ENCODE assay signal across 1 cellular context in the genomic region with DNA sequence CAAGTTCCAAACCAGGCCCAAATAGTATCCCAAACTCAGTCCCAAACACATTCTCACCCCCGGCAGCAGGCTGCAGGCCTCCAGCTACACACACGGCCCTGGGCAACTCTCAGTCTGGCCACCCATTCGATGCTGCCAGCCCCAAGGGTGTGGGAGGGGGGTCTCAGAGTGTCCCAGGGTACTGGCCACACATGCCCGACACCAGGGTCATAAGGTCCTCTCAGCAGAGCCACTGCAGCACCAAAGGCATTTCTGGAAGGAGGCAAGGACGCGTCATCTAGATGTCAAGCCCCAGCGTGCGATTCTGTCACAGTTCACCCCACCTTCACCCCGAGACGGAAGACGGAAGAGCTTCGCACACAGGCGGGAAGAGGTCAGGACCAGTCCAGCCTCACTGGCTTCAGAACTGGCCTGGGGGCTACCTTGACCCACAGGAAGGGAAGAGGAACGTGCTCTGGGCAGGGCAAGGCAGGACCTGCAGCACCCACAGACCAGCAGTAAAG.
TF ChIP-seq lines count a peak whose summit lies in the region.

No MANE protein-coding gene starts in this region.

TF ChIP-seq in WTC11, 78 proteins besides CTCF, POLR2A, EP300 and RAD21 (continued from another document):
- TF ChIP-seq, protein P1, sequence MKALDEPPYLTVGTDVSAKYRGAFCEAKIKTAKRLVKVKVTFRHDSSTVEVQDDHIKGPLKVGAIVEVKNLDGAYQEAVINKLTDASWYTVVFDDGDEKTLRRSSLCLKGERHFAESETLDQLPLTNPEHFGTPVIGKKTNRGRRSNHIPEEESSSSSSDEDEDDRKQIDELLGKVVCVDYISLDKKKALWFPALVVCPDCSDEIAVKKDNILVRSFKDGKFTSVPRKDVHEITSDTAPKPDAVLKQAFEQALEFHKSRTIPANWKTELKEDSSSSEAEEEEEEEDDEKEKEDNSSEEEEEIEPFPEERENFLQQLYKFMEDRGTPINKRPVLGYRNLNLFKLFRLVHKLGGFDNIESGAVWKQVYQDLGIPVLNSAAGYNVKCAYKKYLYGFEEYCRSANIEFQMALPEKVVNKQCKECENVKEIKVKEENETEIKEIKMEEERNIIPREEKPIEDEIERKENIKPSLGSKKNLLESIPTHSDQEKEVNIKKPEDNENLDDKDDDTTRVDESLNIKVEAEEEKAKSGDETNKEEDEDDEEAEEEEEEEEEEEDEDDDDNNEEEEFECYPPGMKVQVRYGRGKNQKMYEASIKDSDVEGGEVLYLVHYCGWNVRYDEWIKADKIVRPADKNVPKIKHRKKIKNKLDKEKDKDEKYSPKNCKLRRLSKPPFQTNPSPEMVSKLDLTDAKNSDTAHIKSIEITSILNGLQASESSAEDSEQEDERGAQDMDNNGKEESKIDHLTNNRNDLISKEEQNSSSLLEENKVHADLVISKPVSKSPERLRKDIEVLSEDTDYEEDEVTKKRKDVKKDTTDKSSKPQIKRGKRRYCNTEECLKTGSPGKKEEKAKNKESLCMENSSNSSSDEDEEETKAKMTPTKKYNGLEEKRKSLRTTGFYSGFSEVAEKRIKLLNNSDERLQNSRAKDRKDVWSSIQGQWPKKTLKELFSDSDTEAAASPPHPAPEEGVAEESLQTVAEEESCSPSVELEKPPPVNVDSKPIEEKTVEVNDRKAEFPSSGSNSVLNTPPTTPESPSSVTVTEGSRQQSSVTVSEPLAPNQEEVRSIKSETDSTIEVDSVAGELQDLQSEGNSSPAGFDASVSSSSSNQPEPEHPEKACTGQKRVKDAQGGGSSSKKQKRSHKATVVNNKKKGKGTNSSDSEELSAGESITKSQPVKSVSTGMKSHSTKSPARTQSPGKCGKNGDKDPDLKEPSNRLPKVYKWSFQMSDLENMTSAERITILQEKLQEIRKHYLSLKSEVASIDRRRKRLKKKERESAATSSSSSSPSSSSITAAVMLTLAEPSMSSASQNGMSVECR (CRISPR knock-in tag; IDR thresholded peaks at IDR 0.05; ENCODE audit: borderline replicate concordance) = no peak
- no peak for TF ChIP-seq ZNF416 (CRISPR knock-in tag; IDR thresholded peaks at IDR 0.05)
